Comparison of ENCODE assay signal across 8 cellular contexts in the genomic region with DNA sequence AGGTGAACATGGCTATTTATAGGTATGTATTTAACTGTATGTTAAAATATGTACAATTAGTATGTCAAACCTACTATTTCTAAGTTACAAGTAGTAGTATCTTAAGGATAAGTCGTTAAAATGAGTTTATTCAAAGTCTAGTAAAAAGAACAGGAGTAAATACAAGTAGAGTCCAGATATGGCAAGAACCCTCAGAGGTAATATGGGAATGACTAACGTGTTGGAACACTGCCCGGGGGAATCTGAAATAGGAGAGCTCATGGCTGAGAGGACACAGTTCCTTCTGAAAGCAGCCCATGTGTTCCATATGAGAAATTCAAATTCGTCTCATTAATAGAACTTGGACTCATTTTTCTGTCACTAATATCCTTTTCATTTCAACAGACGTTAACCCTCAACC.
DNase-seq lines count a peak whose midpoint lies in the region; ATAC-seq lines count a peak whose summit lies in the region.

No MANE protein-coding gene starts in this region.

- no peak for ATAC-seq in GM18858 (IDR thresholded peaks at IDR 0.05; ENCODE audit: unreplicated experiment)
- no peak for ATAC-seq in GM21526 (IDR thresholded peaks at IDR 0.05; ENCODE audit: low FRiP score, unreplicated experiment)

- no peak overlapping the region for H3K27ac ChIP-seq in epithelial cell of prostate

- peak; percentile 95 for DNase-seq in DMS79 treated with DMSO at 0.1 percent for 48 hours (lab: John Stamatoyannopoulos, UW)
- peak; percentile 93 to 98 for DNase-seq in NCI-H446 (lab: John Stamatoyannopoulos, UW)
- peak; percentile 33 for DNase-seq in epithelial cell of prostate (ENCODE audit: low read depth, low spot score)
- DNase-seq in pons (ENCODE audit: low spot score) = peak; percentile 29
- no peak for DNase-seq in activated effector memory CD4-positive, alpha-beta T cell treated with Interleukin-2 at 50 U/mL for 16 hours
- DNase-seq in stimulated activated CD4-positive, alpha-beta T cell treated with anti-CD3 and anti-CD28 coated beads, Interleukin-4, amount 100 ng/mL, for 24 hours = no peak

Comparison
In these comparisons a context has a peak if more than half of its experiments do, and no peak if none do; other contexts are left out.
1. DNase-seq: peak in DMS79 treated with DMSO at 0.1 percent for 48 hours (single experiment), NCI-H446 (2 of 2), epithelial cell of prostate (single experiment) and pons (single experiment); none in activated effector memory CD4-positive, alpha-beta T cell treated with Interleukin-2 at 50 U/mL for 16 hours (single experiment) and stimulated activated CD4-positive, alpha-beta T cell treated with anti-CD3 and anti-CD28 coated beads, Interleukin-4, amount 100 ng/mL, for 24 hours (single experiment).